ENCODE assay signal across 26 cellular contexts in the genomic region with DNA sequence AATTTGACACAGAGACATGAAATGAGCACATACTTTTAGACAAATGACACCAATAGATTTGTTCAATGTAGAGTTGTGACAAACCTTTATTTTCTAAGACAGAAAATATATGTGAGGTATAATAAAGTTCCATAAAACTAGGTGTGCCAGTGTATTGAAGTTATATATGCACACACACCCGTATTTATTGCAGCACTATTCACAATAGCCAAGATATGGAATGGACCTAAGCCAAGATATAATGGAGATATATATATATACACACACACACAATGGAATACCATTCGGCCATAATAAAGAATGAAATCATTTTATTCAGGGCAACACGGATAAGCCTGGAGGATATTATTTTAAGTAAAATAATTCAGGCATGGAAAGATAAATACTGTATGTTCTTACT.
DNase-seq lines count a peak whose midpoint lies in the region; ATAC-seq, FAIRE-seq and TF ChIP-seq lines count a peak whose summit lies in the region.
"Had no signal": no experiment of that assay in that cellular context is flagged by ENCODE, and none has a peak within 500 bp of the region (broad histone marks: within the 10 kb centered on the region; RNA-seq: fewer than 3 reads in every experiment).

No MANE protein-coding gene starts in this region.

- ATAC-seq in HG03175 (IDR thresholded peaks at IDR 0.05; ENCODE audit: unreplicated experiment) = no peak
- ATAC-seq: HepG2 had no signal

- no peaks in the 10 kb centered on the region for H3K36me3 ChIP-seq in ACC112 (ENCODE audit: insufficient read depth, low read length)
- no peaks in the 10 kb centered on the region for H3K36me3 ChIP-seq in MM.1S (replicated peaks; ENCODE audit: insufficient read depth, low read length)
- no peaks in the 10 kb centered on the region for H3K36me3 ChIP-seq in rectal smooth muscle tissue (ENCODE audit: control insufficient read depth, insufficient read depth, low read length)
- H3K36me3 ChIP-seq: BE2C, SJSA1 had no signal

- H2AFZ ChIP-seq in ACC112 (ENCODE audit: low read length, unreplicated experiment) (peak overlapping the region; percentile 64), MM.1S (ENCODE audit: low read length) (peak overlapping the region; percentile 63; the same call in 1 of the 2 replicates)

- no peaks in the 10 kb centered on the region for H3F3A ChIP-seq in MM.1S (ENCODE audit: insufficient read depth, low read length)

- H3K9me3 ChIP-seq in MM.1S (replicated peaks; ENCODE audit: insufficient read depth, low read length) = no peaks in the 10 kb centered on the region
- H3K9me3 ChIP-seq: BE2C, SJSA1 had no signal

- no peaks in the 10 kb centered on the region for H4K20me1 ChIP-seq in MM.1S (ENCODE audit: insufficient read depth, low read length)

- peak; percentile 90 for FAIRE-seq in colon (lab: Jason Lieb, UNC)
- FAIRE-seq: GM19239, HepG2 had no signal

- no peaks in the 10 kb centered on the region for H3K36me3 Mint-ChIP-seq in activated T-cell treated with anti-CD3 and anti-CD28 coated beads, Interleukin-2, amount 50 U/mL, for 24 hours (ENCODE audit: low read depth)
- H3K36me3 Mint-ChIP-seq: CD14-positive monocyte; CD8-positive, alpha-beta memory T cell had no signal

- H3K4me3 ChIP-seq in ACC112 (ENCODE audit: low read depth, low read length) (peak overlapping the region; percentile 65), MM.1S (ENCODE audit: low read length) (0 out of 2 replicates have a peak overlapping the region, but pooled peaks have one; percentile 35), rectal smooth muscle tissue (ENCODE audit: low read length) (peak overlapping the region; percentile 21)
- H3K4me3 ChIP-seq: PC-9, SJSA1 had no signal

- no peak for TF ChIP-seq CTCF in MM.1S (IDR thresholded peaks at IDR 0.05; ENCODE audit: low read length)

- no peaks in the 10 kb centered on the region for H3K27me3 Mint-ChIP-seq in activated T-cell treated with anti-CD3 and anti-CD28 coated beads, Interleukin-2, amount 50 U/mL, for 24 hours
- H3K27me3 Mint-ChIP-seq: CD8-positive, alpha-beta memory T cell had no signal

- no peaks in the 10 kb centered on the region for H3K79me2 ChIP-seq in ACC112 (ENCODE audit: control insufficient read depth, insufficient read depth, low read length, unreplicated experiment)
- H3K79me2 ChIP-seq in MM.1S (ENCODE audit: low read length) = no peaks in the 10 kb centered on the region

- H3K4me2 ChIP-seq in MM.1S (ENCODE audit: low read depth, low read length) = peak overlapping the region; percentile 53; the same call in 1 of the 2 replicates
- H3K4me2 ChIP-seq: PC-9 had no signal

- DNase-seq in MM.1S (no peak), cortex of kidney (lab: John Stamatoyannopoulos, UW) (no peak)
- DNase-seq in activated T-cell treated with anti-CD3 and anti-CD28 coated beads, Interleukin-2, amount 50 U/mL, for 24 hours = no peak
- DNase-seq: ACHN; BE2C; CD8-positive, alpha-beta memory T cell; DMS79 treated with DMSO at 0.1 percent for 48 hours; GF-D8; Karpas-422; NCI-H1105 treated with DMSO at 0.1 percent for 48 hours; NCI-H1694; NCI-H2029 treated with DMSO at 0.1 percent for 48 hours; NCI-H2227 treated with DMSO at 0.1 percent for 48 hours; NCI-H526 treated with DMSO at 0.1 percent for 48 hours; PC-9; Right ventricle myocardium superior; RPMI8226 had no signal

- no peaks in the 10 kb centered on the region for H3K4me1 ChIP-seq in ACC112 (ENCODE audit: control insufficient read depth, insufficient read depth, low read length, unreplicated experiment)
- H3K4me1 ChIP-seq in MM.1S (ENCODE audit: low read length) = no peaks in the 10 kb centered on the region
- no peaks in the 10 kb centered on the region for H3K4me1 ChIP-seq in rectal smooth muscle tissue (ENCODE audit: control insufficient read depth, insufficient read depth, low read length)
- H3K4me1 ChIP-seq: SJSA1 had no signal

- no peaks in the 10 kb centered on the region for H3K4me1 Mint-ChIP-seq in activated T-cell treated with anti-CD3 and anti-CD28 coated beads, Interleukin-2, amount 50 U/mL, for 24 hours (ENCODE audit: low read depth)
- H3K4me1 Mint-ChIP-seq: CD14-positive monocyte; CD8-positive, alpha-beta memory T cell had no signal

- no peak overlapping the region for H3K4me3 Mint-ChIP-seq in activated T-cell treated with anti-CD3 and anti-CD28 coated beads, Interleukin-2, amount 50 U/mL, for 24 hours
- H3K4me3 Mint-ChIP-seq: CD14-positive monocyte; CD8-positive, alpha-beta memory T cell had no signal

- H3K9me3 Mint-ChIP-seq in activated T-cell treated with anti-CD3 and anti-CD28 coated beads, Interleukin-2, amount 50 U/mL, for 24 hours = peaks cover 2% of the 10 kb centered on the region

- H3K9me2 ChIP-seq in MM.1S (replicated peaks; ENCODE audit: insufficient read depth, low read length) = no peaks in the 10 kb centered on the region

- no peaks in the 10 kb centered on the region for H3K27me3 ChIP-seq in ACC112 (ENCODE audit: insufficient read depth, low read length)
- no peaks in the 10 kb centered on the region for H3K27me3 ChIP-seq in MM.1S (replicated peaks; ENCODE audit: insufficient read depth, low read length)
- no peaks in the 10 kb centered on the region for H3K27me3 ChIP-seq in rectal smooth muscle tissue (ENCODE audit: control insufficient read depth, insufficient read depth, low read length)
- H3K27me3 ChIP-seq: BE2C, SJSA1 had no signal

- H3K9ac ChIP-seq in MM.1S (ENCODE audit: low read length) (no peak overlapping the region), rectal smooth muscle tissue (ENCODE audit: low read length) (no peak overlapping the region)

- no peak overlapping the region for H3K27ac Mint-ChIP-seq in activated T-cell treated with anti-CD3 and anti-CD28 coated beads, Interleukin-2, amount 50 U/mL, for 24 hours
- H3K27ac Mint-ChIP-seq: CD14-positive monocyte; CD8-positive, alpha-beta memory T cell had no signal

- H3K27ac ChIP-seq in ACC112 (ENCODE audit: low read depth, low read length) = no peak overlapping the region
- no peak overlapping the region for H3K27ac ChIP-seq in MM.1S (ENCODE audit: low read length)
- no peak overlapping the region for H3K27ac ChIP-seq in rectal smooth muscle tissue (ENCODE audit: low read depth, low read length)
- H3K27ac ChIP-seq: 22Rv1, PC-9, SJSA1 had no signal
